8 cellular contexts compared by ENCODE assay signal in the genomic region with DNA sequence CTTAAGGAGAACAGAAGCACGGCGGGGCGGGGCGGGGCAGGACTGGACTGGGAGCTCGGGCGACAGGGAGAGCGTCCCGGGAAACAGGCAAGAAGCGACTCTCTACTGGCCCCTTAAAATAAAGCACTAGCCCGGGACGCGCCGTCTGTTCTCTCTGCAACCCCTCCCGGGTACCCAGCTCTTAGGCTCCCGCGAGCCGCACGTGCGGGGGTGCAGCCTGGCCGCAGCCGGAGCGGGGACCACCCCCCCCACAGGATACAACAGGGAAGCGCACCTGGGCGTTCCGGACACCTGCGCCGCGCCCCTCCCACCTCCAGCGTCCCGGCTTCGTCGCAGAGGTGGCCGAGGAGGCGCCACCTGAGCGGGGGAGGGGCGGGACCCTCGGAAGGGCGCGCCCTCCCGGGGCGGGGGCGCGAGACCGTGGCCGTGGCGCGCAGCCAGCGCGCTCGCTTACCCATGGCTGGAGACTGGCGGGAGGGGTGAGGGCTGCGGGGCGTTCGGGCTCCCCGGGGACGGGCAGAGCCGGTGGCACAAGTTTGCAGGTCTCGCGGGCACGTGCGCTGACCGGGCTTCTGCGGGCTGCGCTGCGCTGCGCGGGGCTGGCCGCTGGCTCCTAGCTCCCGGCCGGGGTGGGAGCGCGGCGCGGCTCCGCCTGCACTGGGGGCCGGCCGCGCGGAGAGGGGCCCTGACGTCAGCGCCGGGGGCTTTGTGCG.
DNase-seq lines count a peak whose midpoint lies in the region; ATAC-seq and TF ChIP-seq lines count a peak whose summit lies in the region.

No MANE protein-coding gene starts in this region.

- intact Hi-C loops in CD8-positive, alpha-beta T cell (cut with DNase I, micrococcal nuclease): no loop called here
- intact Hi-C loops in sigmoid colon (cut with DNase I): loop anchor here (5.0 kb wide), 1 partner anchor 89 kb away; the partner anchor contains the start of gene GEMIN8

- H3K27ac Mint-ChIP-seq in CD8-positive, alpha-beta T cell: no peak overlapping the region
- no peak overlapping the region for H3K27ac Mint-ChIP-seq in activated naive CD8-positive, alpha-beta T cell treated with anti-CD3 and anti-CD28 coated beads, Interleukin-2, amount 50 U/mL, for 24 hours

- CTCF ChIA-PET in CD8-positive, alpha-beta T cell (lab: Charles Lee): no interaction called here

- no peaks in the 10 kb centered on the region for H3K9me3 Mint-ChIP-seq in CD8-positive, alpha-beta T cell
- no peaks in the 10 kb centered on the region for H3K9me3 Mint-ChIP-seq in activated naive CD8-positive, alpha-beta T cell treated with anti-CD3 and anti-CD28 coated beads, Interleukin-2, amount 50 U/mL, for 24 hours

- H3K36me3 ChIP-seq in CD8-positive, alpha-beta T cell (ENCODE audit: insufficient read depth, low read length): no peaks in the 10 kb centered on the region
- H3K36me3 ChIP-seq in sigmoid colon: no peaks in the 10 kb centered on the region

- no peak for ATAC-seq in CD8-positive, alpha-beta T cell
- ATAC-seq in activated naive CD8-positive, alpha-beta T cell treated with anti-CD3 and anti-CD28 coated beads, Interleukin-2, amount 50 U/mL, for 24 hours: no peak
- ATAC-seq in HG02885 (IDR thresholded peaks at IDR 0.05; ENCODE audit: poor library complexity, unreplicated experiment) (no peak), GM21825 (IDR thresholded peaks at IDR 0.05; ENCODE audit: unreplicated experiment) (no peak)

- 0 to 1% methylated on average over 83 of the region's 83 CpGs for WGBS in sigmoid colon, 2 donors

- peak overlapping the region; percentile 41 for H3K4me3 ChIP-seq in CD8-positive, alpha-beta T cell (ENCODE audit: low read depth, low read length)
- H3K4me3 ChIP-seq in LNCaP clone FGC (ENCODE audit: low read depth, low read length) (peak overlapping the region; percentile 55), sigmoid colon (peak overlapping the region; percentile 17 to 54 (median 48))

- H3K4me1 ChIP-seq in CD8-positive, alpha-beta T cell (ENCODE audit: insufficient read depth, low read length): no peaks in the 10 kb centered on the region
- H3K4me1 ChIP-seq in sigmoid colon: peaks cover 0 to 17% (median 2%) of the 10 kb centered on the region in 4 donors

- no peaks in the 10 kb centered on the region for H3K9me3 ChIP-seq in CD8-positive, alpha-beta T cell (ENCODE audit: low read length)
- H3K9me3 ChIP-seq in sigmoid colon: no peaks in the 10 kb centered on the region

- no peaks in the 10 kb centered on the region for H3K36me3 Mint-ChIP-seq in CD8-positive, alpha-beta T cell
- no peaks in the 10 kb centered on the region for H3K36me3 Mint-ChIP-seq in activated naive CD8-positive, alpha-beta T cell treated with anti-CD3 and anti-CD28 coated beads, Interleukin-2, amount 50 U/mL, for 24 hours (ENCODE audit: low read depth)

- H3K4me1 Mint-ChIP-seq in CD8-positive, alpha-beta T cell (ENCODE audit: low read depth): peaks cover 5% of the 10 kb centered on the region
- no peaks in the 10 kb centered on the region for H3K4me1 Mint-ChIP-seq in activated naive CD8-positive, alpha-beta T cell treated with anti-CD3 and anti-CD28 coated beads, Interleukin-2, amount 50 U/mL, for 24 hours

- H3K27me3 Mint-ChIP-seq in CD8-positive, alpha-beta T cell (ENCODE audit: low read depth): peaks cover 22% of the 10 kb centered on the region
- peaks cover 29% of the 10 kb centered on the region for H3K27me3 Mint-ChIP-seq in activated naive CD8-positive, alpha-beta T cell treated with anti-CD3 and anti-CD28 coated beads, Interleukin-2, amount 50 U/mL, for 24 hours

- H3K4me3 Mint-ChIP-seq in CD8-positive, alpha-beta T cell: peak overlapping the region; percentile 59
- peak overlapping the region; percentile 34 for H3K4me3 Mint-ChIP-seq in activated naive CD8-positive, alpha-beta T cell treated with anti-CD3 and anti-CD28 coated beads, Interleukin-2, amount 50 U/mL, for 24 hours

- POLR2A ChIA-PET in CD8-positive, alpha-beta T cell (lab: Charles Lee): no interaction called here

- TF ChIP-seq POLR2A in sigmoid colon (IDR thresholded peaks at IDR 0.05): no peak

- TF ChIP-seq EP300 in sigmoid colon (IDR thresholded peaks at IDR 0.05): no peak

- TF ChIP-seq CTCF in CD8-positive, alpha-beta T cell (IDR thresholded peaks at IDR 0.05): no peak
- TF ChIP-seq CTCF in LNCaP clone FGC (IDR thresholded peaks at IDR 0.05; ENCODE audit: control insufficient read depth, extremely low read depth, insufficient read depth) (no peak), sigmoid colon (IDR thresholded peaks at IDR 0.05) (no peak)

- DNase-seq in CD8-positive, alpha-beta T cell: no peak
- DNase-seq in LNCaP clone FGC (ENCODE audit: low read depth): no peak
- DNase-seq in activated naive CD8-positive, alpha-beta T cell treated with anti-CD3 and anti-CD28 coated beads, Interleukin-2, amount 50 U/mL, for 24 hours: peak; percentile 2
- peak; percentile 7 for DNase-seq in hepatic stellate cell (ENCODE audit: low spot score)
- DNase-seq in sigmoid colon: no peak
- no peak for DNase-seq in NCI-H1048 (lab: John Stamatoyannopoulos, UW)

- H3K27me3 ChIP-seq in CD8-positive, alpha-beta T cell (ENCODE audit: insufficient read depth, low read length): no peaks in the 10 kb centered on the region
- H3K27me3 ChIP-seq in sigmoid colon: peaks cover 10 to 20% (median 13%) of the 10 kb centered on the region in 3 donors

- no peak overlapping the region for H3K27ac ChIP-seq in CD8-positive, alpha-beta T cell (ENCODE audit: low read depth, low read length)
- H3K27ac ChIP-seq in sigmoid colon: peak overlapping the region in 3 of 4 donors; percentile 8 to 29 (median 10)

Comparison
In these comparisons a context has a peak if more than half of its experiments do, and no peak if none do; other contexts are left out.
1. DNase-seq: peak in activated naive CD8-positive, alpha-beta T cell treated with anti-CD3 and anti-CD28 coated beads, Interleukin-2, amount 50 U/mL, for 24 hours (single experiment) and hepatic stellate cell (single experiment); none in CD8-positive, alpha-beta T cell (0 of 7), LNCaP clone FGC (single experiment), sigmoid colon (single experiment) and NCI-H1048 (single experiment).
2. Peak in every context shown above with its lines, with median percentiles within 50 percentile points of each other: H3K4me3 ChIP-seq.